ENCODE assay signal across 1 cellular context in genomic region chr16:89217388-89218191, GRCh38.
TF ChIP-seq lines count a peak whose summit lies in the region.

Gene ZNF778, plus strand, starts transcription at chr16:89217703. Its CDS starts 3,425 bp downstream, at chr16:89221128.

TF ChIP-seq in HepG2, 621 proteins besides CTCF, POLR2A, EP300 and RAD21 (continued from another document and continues in another):
- TF ChIP-seq, protein P1, sequence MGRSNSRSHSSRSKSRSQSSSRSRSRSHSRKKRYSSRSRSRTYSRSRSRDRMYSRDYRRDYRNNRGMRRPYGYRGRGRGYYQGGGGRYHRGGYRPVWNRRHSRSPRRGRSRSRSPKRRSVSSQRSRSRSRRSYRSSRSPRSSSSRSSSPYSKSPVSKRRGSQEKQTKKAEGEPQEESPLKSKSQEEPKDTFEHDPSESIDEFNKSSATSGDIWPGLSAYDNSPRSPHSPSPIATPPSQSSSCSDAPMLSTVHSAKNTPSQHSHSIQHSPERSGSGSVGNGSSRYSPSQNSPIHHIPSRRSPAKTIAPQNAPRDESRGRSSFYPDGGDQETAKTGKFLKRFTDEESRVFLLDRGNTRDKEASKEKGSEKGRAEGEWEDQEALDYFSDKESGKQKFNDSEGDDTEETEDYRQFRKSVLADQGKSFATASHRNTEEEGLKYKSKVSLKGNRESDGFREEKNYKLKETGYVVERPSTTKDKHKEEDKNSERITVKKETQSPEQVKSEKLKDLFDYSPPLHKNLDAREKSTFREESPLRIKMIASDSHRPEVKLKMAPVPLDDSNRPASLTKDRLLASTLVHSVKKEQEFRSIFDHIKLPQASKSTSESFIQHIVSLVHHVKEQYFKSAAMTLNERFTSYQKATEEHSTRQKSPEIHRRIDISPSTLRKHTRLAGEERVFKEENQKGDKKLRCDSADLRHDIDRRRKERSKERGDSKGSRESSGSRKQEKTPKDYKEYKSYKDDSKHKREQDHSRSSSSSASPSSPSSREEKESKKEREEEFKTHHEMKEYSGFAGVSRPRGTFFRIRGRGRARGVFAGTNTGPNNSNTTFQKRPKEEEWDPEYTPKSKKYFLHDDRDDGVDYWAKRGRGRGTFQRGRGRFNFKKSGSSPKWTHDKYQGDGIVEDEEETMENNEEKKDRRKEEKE (IDR thresholded peaks at IDR 0.05), result no peak
- no peak for TF ChIP-seq ZSCAN5A (CRISPR knock-in tag; IDR thresholded peaks at IDR 0.05; ENCODE audit: borderline replicate concordance)
- TF ChIP-seq, protein P2, sequence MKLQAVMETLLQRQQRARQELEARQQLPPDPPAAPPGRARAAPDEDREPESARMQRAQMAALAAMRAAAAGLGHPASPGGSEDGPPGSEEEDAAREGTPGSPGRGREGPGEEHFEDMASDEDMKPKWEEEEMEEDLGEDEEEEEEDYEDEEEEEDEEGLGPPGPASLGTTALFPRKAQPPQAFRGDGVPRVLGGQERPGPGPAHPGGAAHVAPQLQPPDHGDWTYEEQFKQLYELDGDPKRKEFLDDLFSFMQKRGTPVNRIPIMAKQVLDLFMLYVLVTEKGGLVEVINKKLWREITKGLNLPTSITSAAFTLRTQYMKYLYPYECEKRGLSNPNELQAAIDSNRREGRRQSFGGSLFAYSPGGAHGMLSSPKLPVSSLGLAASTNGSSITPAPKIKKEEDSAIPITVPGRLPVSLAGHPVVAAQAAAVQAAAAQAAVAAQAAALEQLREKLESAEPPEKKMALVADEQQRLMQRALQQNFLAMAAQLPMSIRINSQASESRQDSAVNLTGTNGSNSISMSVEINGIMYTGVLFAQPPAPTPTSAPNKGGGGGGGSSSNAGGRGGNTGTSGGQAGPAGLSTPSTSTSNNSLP (IDR thresholded peaks at IDR 0.05; ENCODE audit: low read depth, low read length), result no peak
- peak; percentile 81 for TF ChIP-seq ZNF263 (CRISPR knock-in tag; IDR thresholded peaks at IDR 0.05)
- TF ChIP-seq CBX2 (IDR thresholded peaks at IDR 0.05; ENCODE audit: low read depth, low read length), result no peak
- TF ChIP-seq CBX2 (CRISPR knock-in tag; IDR thresholded peaks at IDR 0.05; ENCODE audit: low read depth), result 0 out of 2 replicates have a peak, but pooled peaks have one; percentile 11
- TF ChIP-seq ZNF484 (CRISPR knock-in tag; IDR thresholded peaks at IDR 0.05; ENCODE audit: borderline replicate concordance, low read depth), result no peak
- TF ChIP-seq ELF1 (CRISPR knock-in tag; IDR thresholded peaks at IDR 0.05), result peak; percentile 90
- no peak for TF ChIP-seq HOXA7 (CRISPR knock-in tag; IDR thresholded peaks at IDR 0.05)
- TF ChIP-seq NFYB (CRISPR knock-in tag; IDR thresholded peaks at IDR 0.05), result peak; percentile 52
- peak; percentile 44; the same call in 1 of the 2 replicates for TF ChIP-seq PITX1 (CRISPR knock-in tag; IDR thresholded peaks at IDR 0.05)
- TF ChIP-seq CREB3 (CRISPR knock-in tag; IDR thresholded peaks at IDR 0.05), result peak; percentile 84; the same call in 1 of the 2 replicates
- no peak for TF ChIP-seq ZNF740 (CRISPR knock-in tag; IDR thresholded peaks at IDR 0.05)
- TF ChIP-seq, protein P3, sequence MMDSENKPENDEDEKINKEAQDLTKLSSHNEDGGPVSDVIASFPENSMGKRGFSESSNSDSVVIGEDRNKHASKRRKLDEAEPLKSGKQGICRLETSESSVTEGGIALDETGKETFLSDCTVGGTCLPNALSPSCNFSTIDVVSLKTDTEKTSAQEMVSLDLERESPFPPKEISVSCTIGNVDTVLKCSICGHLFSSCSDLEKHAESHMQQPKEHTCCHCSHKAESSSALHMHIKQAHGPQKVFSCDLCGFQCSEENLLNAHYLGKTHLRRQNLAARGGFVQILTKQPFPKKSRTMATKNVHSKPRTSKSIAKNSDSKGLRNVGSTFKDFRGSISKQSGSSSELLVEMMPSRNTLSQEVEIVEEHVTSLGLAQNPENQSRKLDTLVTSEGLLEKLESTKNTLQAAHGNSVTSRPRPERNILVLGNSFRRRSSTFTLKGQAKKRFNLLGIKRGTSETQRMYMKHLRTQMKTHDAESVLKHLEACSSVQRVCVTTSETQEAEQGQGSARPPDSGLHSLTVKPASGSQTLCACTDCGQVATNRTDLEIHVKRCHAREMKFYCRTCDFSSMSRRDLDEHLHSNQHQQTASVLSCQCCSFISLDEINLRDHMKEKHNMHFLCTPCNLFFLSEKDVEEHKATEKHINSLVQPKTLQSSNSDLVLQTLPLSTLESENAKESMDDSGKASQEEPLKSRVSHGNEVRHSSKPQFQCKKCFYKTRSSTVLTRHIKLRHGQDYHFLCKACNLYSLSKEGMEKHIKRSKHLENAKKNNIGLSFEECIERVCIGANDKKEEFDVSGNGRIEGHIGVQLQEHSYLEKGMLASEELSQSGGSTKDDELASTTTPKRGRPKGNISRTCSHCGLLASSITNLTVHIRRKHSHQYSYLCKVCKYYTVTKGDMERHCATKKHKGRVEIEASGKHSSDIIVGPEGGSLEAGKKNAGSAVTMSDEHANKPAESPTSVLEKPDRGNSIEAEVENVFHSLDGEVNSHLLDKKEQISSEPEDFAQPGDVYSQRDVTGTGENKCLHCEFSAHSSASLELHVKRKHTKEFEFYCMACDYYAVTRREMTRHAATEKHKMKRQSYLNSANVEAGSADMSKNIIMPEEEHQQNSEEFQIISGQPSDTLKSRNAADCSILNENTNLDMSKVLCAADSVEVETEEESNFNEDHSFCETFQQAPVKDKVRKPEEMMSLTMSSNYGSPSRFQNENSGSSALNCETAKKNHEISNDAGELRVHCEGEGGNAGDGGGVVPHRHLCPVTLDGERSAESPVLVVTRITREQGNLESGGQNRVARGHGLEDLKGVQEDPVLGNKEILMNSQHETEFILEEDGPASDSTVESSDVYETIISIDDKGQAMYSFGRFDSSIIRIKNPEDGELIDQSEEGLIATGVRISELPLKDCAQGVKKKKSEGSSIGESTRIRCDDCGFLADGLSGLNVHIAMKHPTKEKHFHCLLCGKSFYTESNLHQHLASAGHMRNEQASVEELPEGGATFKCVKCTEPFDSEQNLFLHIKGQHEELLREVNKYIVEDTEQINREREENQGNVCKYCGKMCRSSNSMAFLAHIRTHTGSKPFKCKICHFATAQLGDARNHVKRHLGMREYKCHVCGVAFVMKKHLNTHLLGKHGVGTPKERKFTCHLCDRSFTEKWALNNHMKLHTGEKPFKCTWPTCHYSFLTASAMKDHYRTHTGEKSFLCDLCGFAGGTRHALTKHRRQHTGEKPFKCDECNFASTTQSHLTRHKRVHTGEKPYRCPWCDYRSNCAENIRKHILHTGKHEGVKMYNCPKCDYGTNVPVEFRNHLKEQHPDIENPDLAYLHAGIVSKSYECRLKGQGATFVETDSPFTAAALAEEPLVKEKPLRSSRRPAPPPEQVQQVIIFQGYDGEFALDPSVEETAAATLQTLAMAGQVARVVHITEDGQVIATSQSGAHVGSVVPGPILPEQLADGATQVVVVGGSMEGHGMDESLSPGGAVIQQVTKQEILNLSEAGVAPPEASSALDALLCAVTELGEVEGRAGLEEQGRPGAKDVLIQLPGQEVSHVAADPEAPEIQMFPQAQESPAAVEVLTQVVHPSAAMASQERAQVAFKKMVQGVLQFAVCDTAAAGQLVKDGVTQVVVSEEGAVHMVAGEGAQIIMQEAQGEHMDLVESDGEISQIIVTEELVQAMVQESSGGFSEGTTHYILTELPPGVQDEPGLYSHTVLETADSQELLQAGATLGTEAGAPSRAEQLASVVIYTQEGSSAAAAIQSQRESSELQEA (CRISPR knock-in tag; IDR thresholded peaks at IDR 0.05; ENCODE audit: not compliant biosample characterization), result peak; percentile 96
- TF ChIP-seq RFX3 (CRISPR knock-in tag; IDR thresholded peaks at IDR 0.05), result 0 out of 2 replicates have a peak, but pooled peaks have one; percentile 35
- TF ChIP-seq, protein P4, sequence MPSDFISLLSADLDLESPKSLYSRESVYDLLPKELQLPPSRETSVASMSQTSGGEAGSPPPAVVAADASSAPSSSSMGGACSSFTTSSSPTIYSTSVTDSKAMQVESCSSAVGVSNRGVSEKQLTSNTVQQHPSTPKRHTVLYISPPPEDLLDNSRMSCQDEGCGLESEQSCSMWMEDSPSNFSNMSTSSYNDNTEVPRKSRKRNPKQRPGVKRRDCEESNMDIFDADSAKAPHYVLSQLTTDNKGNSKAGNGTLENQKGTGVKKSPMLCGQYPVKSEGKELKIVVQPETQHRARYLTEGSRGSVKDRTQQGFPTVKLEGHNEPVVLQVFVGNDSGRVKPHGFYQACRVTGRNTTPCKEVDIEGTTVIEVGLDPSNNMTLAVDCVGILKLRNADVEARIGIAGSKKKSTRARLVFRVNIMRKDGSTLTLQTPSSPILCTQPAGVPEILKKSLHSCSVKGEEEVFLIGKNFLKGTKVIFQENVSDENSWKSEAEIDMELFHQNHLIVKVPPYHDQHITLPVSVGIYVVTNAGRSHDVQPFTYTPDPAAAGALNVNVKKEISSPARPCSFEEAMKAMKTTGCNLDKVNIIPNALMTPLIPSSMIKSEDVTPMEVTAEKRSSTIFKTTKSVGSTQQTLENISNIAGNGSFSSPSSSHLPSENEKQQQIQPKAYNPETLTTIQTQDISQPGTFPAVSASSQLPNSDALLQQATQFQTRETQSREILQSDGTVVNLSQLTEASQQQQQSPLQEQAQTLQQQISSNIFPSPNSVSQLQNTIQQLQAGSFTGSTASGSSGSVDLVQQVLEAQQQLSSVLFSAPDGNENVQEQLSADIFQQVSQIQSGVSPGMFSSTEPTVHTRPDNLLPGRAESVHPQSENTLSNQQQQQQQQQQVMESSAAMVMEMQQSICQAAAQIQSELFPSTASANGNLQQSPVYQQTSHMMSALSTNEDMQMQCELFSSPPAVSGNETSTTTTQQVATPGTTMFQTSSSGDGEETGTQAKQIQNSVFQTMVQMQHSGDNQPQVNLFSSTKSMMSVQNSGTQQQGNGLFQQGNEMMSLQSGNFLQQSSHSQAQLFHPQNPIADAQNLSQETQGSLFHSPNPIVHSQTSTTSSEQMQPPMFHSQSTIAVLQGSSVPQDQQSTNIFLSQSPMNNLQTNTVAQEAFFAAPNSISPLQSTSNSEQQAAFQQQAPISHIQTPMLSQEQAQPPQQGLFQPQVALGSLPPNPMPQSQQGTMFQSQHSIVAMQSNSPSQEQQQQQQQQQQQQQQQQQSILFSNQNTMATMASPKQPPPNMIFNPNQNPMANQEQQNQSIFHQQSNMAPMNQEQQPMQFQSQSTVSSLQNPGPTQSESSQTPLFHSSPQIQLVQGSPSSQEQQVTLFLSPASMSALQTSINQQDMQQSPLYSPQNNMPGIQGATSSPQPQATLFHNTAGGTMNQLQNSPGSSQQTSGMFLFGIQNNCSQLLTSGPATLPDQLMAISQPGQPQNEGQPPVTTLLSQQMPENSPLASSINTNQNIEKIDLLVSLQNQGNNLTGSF (CRISPR knock-in tag; IDR thresholded peaks at IDR 0.05), result peak; percentile 82; the same call in 1 of the 2 replicates
- no peak for TF ChIP-seq MEIS1 (CRISPR knock-in tag; IDR thresholded peaks at IDR 0.05; ENCODE audit: borderline replicate concordance)
- TF ChIP-seq MAFG (CRISPR knock-in tag; IDR thresholded peaks at IDR 0.05), result no peak
- no peak for TF ChIP-seq KDM1A (CRISPR knock-in tag; IDR thresholded peaks at IDR 0.05)
- TF ChIP-seq ZNF501 (CRISPR knock-in tag; IDR thresholded peaks at IDR 0.05), result peak; percentile 98
- peak in 1 of 2 experiments; percentile 98; a peak in 2 of 4 replicates for TF ChIP-seq KLF16 (CRISPR knock-in tag; IDR thresholded peaks at IDR 0.05)
- peak; percentile 88 for TF ChIP-seq RBM39 (IDR thresholded peaks at IDR 0.05; ENCODE audit: low read depth, low read length, poor library complexity, severe bottlenecking)
- TF ChIP-seq ZBTB37 (CRISPR knock-in tag; IDR thresholded peaks at IDR 0.05), result no peak
- TF ChIP-seq, protein P5, sequence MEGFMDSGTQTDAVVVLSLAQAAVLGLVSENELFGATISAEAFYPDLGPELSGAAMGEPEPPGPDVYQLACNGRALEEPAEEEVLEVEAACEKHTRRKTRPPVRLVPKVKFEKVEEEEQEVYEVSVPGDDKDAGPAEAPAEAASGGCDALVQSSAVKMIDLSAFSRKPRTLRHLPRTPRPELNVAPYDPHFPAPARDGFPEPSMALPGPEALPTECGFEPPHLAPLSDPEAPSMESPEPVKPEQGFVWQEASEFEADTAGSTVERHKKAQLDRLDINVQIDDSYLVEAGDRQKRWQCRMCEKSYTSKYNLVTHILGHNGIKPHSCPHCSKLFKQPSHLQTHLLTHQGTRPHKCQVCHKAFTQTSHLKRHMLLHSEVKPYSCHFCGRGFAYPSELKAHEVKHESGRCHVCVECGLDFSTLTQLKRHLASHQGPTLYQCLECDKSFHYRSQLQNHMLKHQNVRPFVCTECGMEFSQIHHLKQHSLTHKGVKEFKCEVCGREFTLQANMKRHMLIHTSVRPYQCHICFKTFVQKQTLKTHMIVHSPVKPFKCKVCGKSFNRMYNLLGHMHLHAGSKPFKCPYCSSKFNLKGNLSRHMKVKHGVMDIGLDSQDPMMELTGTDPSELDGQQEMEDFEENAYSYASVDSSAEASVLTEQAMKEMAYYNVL (CRISPR knock-in tag; IDR thresholded peaks at IDR 0.05; ENCODE audit: borderline replicate concordance), result peak; percentile 81
- no peak for TF ChIP-seq ZNF292 (CRISPR knock-in tag; IDR thresholded peaks at IDR 0.05; ENCODE audit: borderline replicate concordance, low read depth)
- no peak for TF ChIP-seq SETDB1 (CRISPR knock-in tag; IDR thresholded peaks at IDR 0.05; ENCODE audit: borderline replicate concordance)
- 0 out of 2 replicates have a peak, but pooled peaks have one; percentile 9 for TF ChIP-seq ZNF878 (CRISPR knock-in tag; IDR thresholded peaks at IDR 0.05)
- TF ChIP-seq ZNF749 (CRISPR knock-in tag; IDR thresholded peaks at IDR 0.05; ENCODE audit: borderline replicate concordance), result peak; percentile 80; the same call in 1 of the 2 replicates
- 0 out of 2 replicates have a peak, but pooled peaks have one; percentile 68 for TF ChIP-seq ZNF530 (CRISPR knock-in tag; IDR thresholded peaks at IDR 0.05; ENCODE audit: low read depth)
- TF ChIP-seq NFE2 (CRISPR knock-in tag; IDR thresholded peaks at IDR 0.05), result no peak
